In the genomic region with DNA sequence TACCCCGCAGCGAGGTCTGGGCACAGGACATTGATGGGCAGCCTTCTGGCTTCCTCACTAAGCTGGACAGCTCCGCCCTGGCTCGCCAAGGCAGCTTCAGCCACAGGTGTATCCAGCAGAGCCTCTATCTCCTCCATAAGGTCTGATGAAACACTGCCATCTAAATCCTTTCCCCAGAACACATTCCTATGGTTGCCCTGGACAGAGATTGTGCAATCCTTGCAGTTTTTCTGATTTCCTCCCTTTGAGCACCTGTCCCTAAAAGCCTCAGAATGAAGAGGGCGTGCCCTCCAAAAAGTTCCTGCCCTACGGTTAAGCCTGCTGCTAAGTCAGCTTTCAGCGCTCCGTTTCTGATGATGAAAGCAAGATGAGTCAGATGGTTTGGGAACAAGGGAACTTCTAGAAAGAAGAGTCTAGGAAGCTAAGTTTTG, we compare ENCODE assay signal across 11 cellular contexts. TPM values are rescaled to one million over a fixed set of nuclear protein-coding genes. Genes with fewer than 3 reads are reported as not detected.
DNase-seq lines count a peak whose midpoint lies in the region; ATAC-seq, FAIRE-seq and TF ChIP-seq lines count a peak whose summit lies in the region.
"Had no signal": no experiment of that assay in that cellular context is flagged by ENCODE, and none has a peak within 500 bp of the region (broad histone marks: within the 10 kb centered on the region; RNA-seq: fewer than 3 reads in every experiment).

No MANE protein-coding gene starts in this region.

- H2AFZ ChIP-seq in astrocyte (ENCODE audit: low read depth, low read length): no peak overlapping the region

- TF ChIP-seq CTCF in astrocyte (IDR thresholded peaks at IDR 0.05; ENCODE audit: insufficient read depth, low read depth, low read length): no peak
- TF ChIP-seq CTCF in left lung (IDR thresholded peaks at IDR 0.05): no peak
- TF ChIP-seq CTCF in BE2C (IDR thresholded peaks at IDR 0.05; ENCODE audit: low read depth, low read length): no peak

- ATAC-seq in left lung (peak; percentile 85), HG02973 (IDR thresholded peaks at IDR 0.05; ENCODE audit: unreplicated experiment) (no peak)

- no peaks in the 10 kb centered on the region for H3K36me3 ChIP-seq in astrocyte (ENCODE audit: insufficient read depth, low read length)
- H3K36me3 ChIP-seq in left lung: no peaks in the 10 kb centered on the region
- H3K36me3 ChIP-seq in BE2C: no peaks in the 10 kb centered on the region
- H3K36me3 ChIP-seq: MG63 had no signal

- H3K79me2 ChIP-seq in astrocyte (ENCODE audit: insufficient read depth, low read length): no peaks in the 10 kb centered on the region

- peak; percentile 55 for DNase-seq in CD1c-positive myeloid dendritic cell (ENCODE audit: extremely low spot score)
- DNase-seq in Kasumi-1 (lab: John Stamatoyannopoulos, UW): peak; percentile 20 to 33
- no peak for DNase-seq in astrocyte (ENCODE audit: low read depth)
- DNase-seq in left lung: peak in 1 of 2 donors; percentile 62
- DNase-seq in NCI-H748 treated with DMSO at 0.1 percent for 48 hours (lab: John Stamatoyannopoulos, UW): no peak
- no peak for DNase-seq in BE2C
- DNase-seq in NCI-H82 (lab: John Stamatoyannopoulos, UW): no peak
- DNase-seq: cerebellar nuclear complex, MG63 had no signal

- peaks cover 59% of the 10 kb centered on the region for H3K27me3 Mint-ChIP-seq in astrocyte (ENCODE audit: low read depth, unreplicated experiment)

- H3K27ac ChIP-seq in astrocyte (ENCODE audit: low read depth, low read length) (no peak overlapping the region), left lung (no peak overlapping the region)
- H3K27ac ChIP-seq: SK-N-MC had no signal

- H3K27me3 ChIP-seq in astrocyte (ENCODE audit: insufficient read depth, low read length): peaks cover 19% of the 10 kb centered on the region
- H3K27me3 ChIP-seq in left lung: peaks cover 22 to 24% of the 10 kb centered on the region in 2 donors
- peaks cover 68% of the 10 kb centered on the region for H3K27me3 ChIP-seq in BE2C

- peaks cover 4% of the 10 kb centered on the region for H3K4me1 Mint-ChIP-seq in astrocyte (ENCODE audit: low read depth, unreplicated experiment)

- H3K4me1 ChIP-seq in astrocyte (ENCODE audit: insufficient read depth, low read length): no peaks in the 10 kb centered on the region
- H3K4me1 ChIP-seq in left lung: peaks cover 0 to 29% of the 10 kb centered on the region in 2 donors
- H3K4me1 ChIP-seq in BE2C: no peaks in the 10 kb centered on the region

- H3K4me3 ChIP-seq in astrocyte (ENCODE audit: insufficient read depth, low read depth, low read length) (no peak overlapping the region), left lung (no peak overlapping the region), BE2C (ENCODE audit: low read depth, low read length) (no peak overlapping the region)
- H3K4me3 ChIP-seq: MG63, SK-N-MC had no signal

- H4K20me1 ChIP-seq in astrocyte (ENCODE audit: insufficient read depth, low read length): no peaks in the 10 kb centered on the region

- peak overlapping the region; percentile 51 for H3K4me3 Mint-ChIP-seq in astrocyte (ENCODE audit: unreplicated experiment)

- H3K4me2 ChIP-seq in astrocyte (ENCODE audit: low read length): no peak overlapping the region

- FAIRE-seq in astrocyte (lab: Jason Lieb, UNC): no peak

- H3K36me3 Mint-ChIP-seq in astrocyte (ENCODE audit: low read depth, unreplicated experiment): no peaks in the 10 kb centered on the region

- intact Hi-C loops in left lung (cut with DNase I): no loop called here

- no peak overlapping the region for H3K9ac ChIP-seq in astrocyte (ENCODE audit: low read length)

- H3K9me3 ChIP-seq in astrocyte (ENCODE audit: insufficient read depth, low read depth, low read length) (no peaks in the 10 kb centered on the region), left lung (peaks cover 0 to 8% of the 10 kb centered on the region in 2 donors), BE2C (no peaks in the 10 kb centered on the region)

- H3K27ac Mint-ChIP-seq in astrocyte (ENCODE audit: unreplicated experiment): no peak overlapping the region

- H3K9me3 Mint-ChIP-seq in astrocyte (ENCODE audit: unreplicated experiment): peaks cover 2% of the 10 kb centered on the region

RNA-seq across cellular contexts. Expression of a gene that starts 21.0 kb away (rescaled TPM):
- total RNA-seq in astrocyte (not detected in 2 replicates), left lung (1 to 10 TPM in 1 of 2 donors, not detected in 1; 2.7 TPM)
- not detected for polyA plus RNA-seq in BE2C (2012; ENCODE audit: insufficient read depth, insufficient read length, low read depth)

RNA-seq across cellular contexts. Expression of a gene that starts 36.7 kb away (rescaled TPM):
- not detected in 2 replicates for total RNA-seq in astrocyte
- total RNA-seq in left lung: 10 to 100 TPM in 1 of 2 donors, 1 to 10 TPM in 1; 9.2 to 10.6 TPM
- not detected for polyA plus RNA-seq in BE2C (2012; ENCODE audit: insufficient read depth, insufficient read length, low read depth)

RNA-seq across cellular contexts. Expression of a gene that starts 46.0 kb away (rescaled TPM):
- total RNA-seq in astrocyte (22.1 and 25.7 TPM in 2 replicates), left lung (10 to 100 TPM; 14.2 to 16.9 TPM)
- polyA plus RNA-seq in BE2C (2012; ENCODE audit: insufficient read depth, insufficient read length, low read depth): 22.4 TPM

RNA-seq across cellular contexts. Expression of a gene that starts 52.1 kb away (rescaled TPM):
- total RNA-seq in astrocyte (not detected in 2 replicates), left lung (1 to 10 TPM; 2.1 to 2.2 TPM)
- polyA plus RNA-seq in BE2C (2012; ENCODE audit: insufficient read depth, insufficient read length, low read depth): not detected

Comparison
In these comparisons a context has a peak if more than half of its experiments do, and no peak if none do; other contexts are left out.
1. DNase-seq: peak in CD1c-positive myeloid dendritic cell (single experiment) and Kasumi-1 (2 of 2); none in astrocyte (single experiment), NCI-H748 treated with DMSO at 0.1 percent for 48 hours (single experiment), BE2C (single experiment) and NCI-H82 (single experiment).
2. RNA of a gene that starts 36.7 kb away (total RNA-seq): 9.2 to 10.6 TPM in left lung; not detected in astrocyte; every median in the first group is over 10 times any median in the second.